Comparison of ENCODE assay signal across 1 cellular context in genomic region chr1:224381880-224382548, GRCh38.
TF ChIP-seq lines count a peak whose summit lies in the region.

No MANE protein-coding gene starts in this region.

TF ChIP-seq in SK-N-SH, 30 proteins besides CTCF, POLR2A, EP300 and RAD21 (continued from another document):
- TF ChIP-seq MEF2A (IDR thresholded peaks at IDR 0.05; ENCODE audit: borderline replicate concordance, low read depth) (no peak), USF2 (IDR thresholded peaks at IDR 0.05; ENCODE audit: borderline replicate concordance, low read depth, low read length) (no peak), CHD2 (IDR thresholded peaks at IDR 0.05; ENCODE audit: low read length, partially characterized antibody) (no peak)
